In the genomic region with DNA sequence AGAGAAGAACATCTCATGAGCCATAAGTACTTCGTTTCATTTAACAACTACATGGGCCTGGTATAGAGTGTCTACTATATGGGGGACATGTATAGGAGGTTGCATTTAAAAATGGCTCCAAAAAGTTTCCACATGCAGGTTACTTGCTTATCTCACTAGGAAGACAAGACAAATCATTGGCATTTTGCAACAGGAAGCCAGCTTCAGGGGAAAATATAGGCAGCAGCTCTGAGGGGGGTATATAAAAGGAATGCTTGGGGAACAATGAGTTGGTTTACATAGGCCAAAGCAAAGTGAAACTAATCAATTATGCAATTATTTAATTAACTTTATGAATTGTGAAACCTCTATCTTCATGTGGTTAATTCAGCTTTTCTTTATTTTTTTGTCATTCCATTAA, we compare ENCODE assay signal across 24 cellular contexts.
"Had no signal": no experiment of that assay in that cellular context is flagged by ENCODE, and none has a peak within 500 bp of the region (broad histone marks: within the 10 kb centered on the region; RNA-seq: fewer than 3 reads in every experiment).

No MANE protein-coding gene starts in this region.

- ATAC-seq: gastrocnemius medialis; heart right ventricle; left cardiac atrium; left lung; left ventricle myocardium superior; lower lobe of right lung; naive thymus-derived CD4-positive, alpha-beta T cell had no signal

- DNase-seq: dermis blood vessel endothelial cell; dorsolateral prefrontal cortex; effector CD4-positive, alpha-beta T cell; effector memory CD4-positive, alpha-beta T cell; foreskin fibroblast; foreskin melanocyte; gastrocnemius medialis; glutamatergic neuron; head of caudate nucleus; heart right ventricle; hippocampal formation; left cardiac atrium; left lung; left ventricle myocardium superior; lower lobe of right lung; mesenchymal stem cell; midbrain; naive thymus-derived CD4-positive, alpha-beta T cell had no signal

- FAIRE-seq: colon, endothelial cell of umbilical vein, islet of Langerhans, keratinocyte had no signal

- H3K4me3 ChIP-seq: coronary artery, dorsolateral prefrontal cortex, esophagus muscularis mucosa, gastrocnemius medialis, heart right ventricle, left lung, lower lobe of right lung had no signal
